In genomic region chr1:52002038-52002917, GRCh38 we compare ENCODE assay signal across 8 cellular contexts.
DNase-seq lines count a peak whose midpoint lies in the region; FAIRE-seq and TF ChIP-seq lines count a peak whose summit lies in the region.

No MANE protein-coding gene starts in this region.

- TF ChIP-seq CTCF in fibroblast of mammary gland (conservative IDR thresholded peaks at IDR 0.05; ENCODE audit: control insufficient read depth, insufficient read depth, low read depth, low read length) = peak; percentile 99
- TF ChIP-seq CTCF in nephron progenitor cell (IDR thresholded peaks at IDR 0.05) = peak; percentile 90

- FAIRE-seq in GM19239 (lab: Jason Lieb, UNC) = peak; percentile 97

- peaks cover 32% of the 10 kb centered on the region for H3K27me3 Mint-ChIP-seq in nephron progenitor cell (ENCODE audit: low read depth, poor library complexity)

- H3K4me3 Mint-ChIP-seq in nephron progenitor cell = no peak overlapping the region

- H3K4me3 ChIP-seq in fibroblast of mammary gland (ENCODE audit: control insufficient read depth, low read depth, low read length) = no peak overlapping the region

- DNase-seq in CMK (ENCODE audit: low read depth) (peak; percentile 83), GM19239 (ENCODE audit: insufficient read length, low spot score) (peak; percentile 81), HPDE6-E6E7 (ENCODE audit: extremely low spot score) (peak; percentile 87), NCI-H526 treated with DMSO at 0.1 percent for 48 hours (lab: John Stamatoyannopoulos, UW) (peak; percentile 48), fibroblast of mammary gland (ENCODE audit: low read depth) (peak; percentile 93), nephron progenitor cell (peak; percentile 64)
- peak; percentile 3 to 23 for DNase-seq in activated CD4-positive, alpha-beta T cell treated with anti-CD3 and anti-CD28 coated beads, Interleukin-2, amount 50 U/mL, for 48 hours
- no peak for DNase-seq in activated effector memory CD4-positive, alpha-beta T cell treated with Interleukin-2 at 50 U/mL for 16 hours

- no peaks in the 10 kb centered on the region for H3K36me3 Mint-ChIP-seq in nephron progenitor cell (ENCODE audit: low read depth)

- H3K9me3 Mint-ChIP-seq in nephron progenitor cell = no peaks in the 10 kb centered on the region

- H3K4me1 Mint-ChIP-seq in nephron progenitor cell = peaks cover 5% of the 10 kb centered on the region

- no peak overlapping the region for H3K27ac Mint-ChIP-seq in nephron progenitor cell
